22 cellular contexts compared by ENCODE assay signal in genomic region chr2:166126014-166126639, GRCh38. TPM values are rescaled to one million over a fixed set of nuclear protein-coding genes. Genes with fewer than 3 reads are reported as not detected.
A peak's percentile ranks its signal among the peaks of the same experiment; 100 is the strongest.
DNase-seq lines count a peak whose midpoint lies in the region; ATAC-seq and TF ChIP-seq lines count a peak whose summit lies in the region.
"Had no signal": no experiment of that assay in that cellular context is flagged by ENCODE, and none has a peak within 500 bp of the region (broad histone marks: within the 10 kb centered on the region; RNA-seq: fewer than 3 reads in every experiment).

No MANE protein-coding gene starts in this region.

- H2AFZ ChIP-seq in GM23338, result peak overlapping the region; percentile 35; the same call in 1 of the 2 replicates

- H3K9me3 ChIP-seq in left lung, result no peaks in the 10 kb centered on the region

- no peaks in the 10 kb centered on the region for H4K20me1 ChIP-seq in GM23338 (replicated peaks; ENCODE audit: insufficient read depth)

- no peaks in the 10 kb centered on the region for H3K9me3 Mint-ChIP-seq in GM23338
- H3K9me3 Mint-ChIP-seq: activated naive CD4-positive, alpha-beta T cell treated with anti-CD3 and anti-CD28 coated beads, Interleukin-2, amount 50 U/mL, for 72 hours; activated T-cell treated with anti-CD3 and anti-CD28 coated beads, Interleukin-2, amount 50 U/mL, for 4 hours; central memory CD8-positive, alpha-beta T cell; mesothelial cell of epicardium; stimulated activated effector memory CD8-positive, alpha-beta T cell treated with anti-CD3 and anti-CD28 coated beads, Interleukin-12 subunit alpha, Interleukin-12 subunit beta, amount 100 ng/mL, for 72 hours; type B pancreatic cell had no signal

- H3K4me3 Mint-ChIP-seq in GM23338, result no peak overlapping the region
- H3K4me3 Mint-ChIP-seq: activated T-cell treated with anti-CD3 and anti-CD28 coated beads, Interleukin-2, amount 50 U/mL, for 4 hours; central memory CD8-positive, alpha-beta T cell; mesothelial cell of epicardium; stimulated activated effector memory CD8-positive, alpha-beta T cell treated with anti-CD3 and anti-CD28 coated beads, Interleukin-12 subunit alpha, Interleukin-12 subunit beta, amount 100 ng/mL, for 72 hours had no signal

- H3K4me2 ChIP-seq in GM23338, result peak overlapping the region; percentile 73

- H3K36me3 ChIP-seq in GM23338 (ENCODE audit: insufficient read depth) (no peaks in the 10 kb centered on the region), left lung (no peaks in the 10 kb centered on the region)

- H3K79me2 ChIP-seq in GM23338 (replicated peaks; ENCODE audit: insufficient read depth), result no peaks in the 10 kb centered on the region

- H3K9me2 ChIP-seq in GM23338 (ENCODE audit: insufficient read depth), result no peaks in the 10 kb centered on the region

- H3F3A ChIP-seq in GM23338 (replicated peaks; ENCODE audit: low read depth), result no peaks in the 10 kb centered on the region

- DNase-seq in AG04449 (ENCODE audit: low read depth, low spot score), result peak; percentile 10
- DNase-seq in GM23338 (ENCODE audit: low spot score), result no peak
- peak; percentile 66 to 68 for DNase-seq in cardiac fibroblast (ENCODE audit: low read depth in 2 of 2)
- DNase-seq in left lung, result no peak
- no peak for DNase-seq in GDM1 (lab: John Stamatoyannopoulos, UW)
- DNase-seq in NCI-H524 (lab: John Stamatoyannopoulos, UW), result no peak
- DNase-seq: activated CD4-positive, alpha-beta T cell treated with anti-CD3 and anti-CD28 coated beads, Interleukin-2, amount 50 U/mL, for 1 hour; activated T-cell treated with anti-CD3 and anti-CD28 coated beads, Interleukin-2, amount 50 U/mL, for 4 hours; islet precursor cell; Kasumi-1; NCI-H146; NCI-H526 treated with DMSO at 0.1 percent for 48 hours had no signal

- H3K27ac ChIP-seq in GM23338 (ENCODE audit: low read depth) (no peak overlapping the region), left lung (peak overlapping the region; percentile 29 to 73)
- H3K27ac ChIP-seq: skin epidermis had no signal

- CTCF ChIA-PET in AG04449 (lab: Yijun Ruan, JAX), result interaction anchor here (1.1 to 6.3 kb wide), 4 partner anchors 13 to 172 kb away, joined by 3 to 97 read pairs (median 30); partner anchors contain the start of gene TTC21B

- peak overlapping the region; percentile 17; the same call in 1 of the 2 replicates for H3K27ac Mint-ChIP-seq in GM23338
- H3K27ac Mint-ChIP-seq: activated naive CD4-positive, alpha-beta T cell treated with anti-CD3 and anti-CD28 coated beads, Interleukin-2, amount 50 U/mL, for 72 hours; mesothelial cell of epicardium; stimulated activated effector memory CD8-positive, alpha-beta T cell treated with anti-CD3 and anti-CD28 coated beads, Interleukin-12 subunit alpha, Interleukin-12 subunit beta, amount 100 ng/mL, for 72 hours; type B pancreatic cell had no signal

- TF ChIP-seq CTCF in AG04449 (IDR thresholded peaks at IDR 0.05; ENCODE audit: insufficient read depth, low read length, missing control alignments) (no peak), GM23338 (conservative IDR thresholded peaks at IDR 0.05; ENCODE audit: low read depth in 2 of 2) (no peak), cardiac fibroblast (IDR thresholded peaks at IDR 0.05; ENCODE audit: low read depth, low read length) (no peak), left lung (IDR thresholded peaks at IDR 0.05) (no peak)

- H3K27me3 Mint-ChIP-seq in GM23338 (ENCODE audit: insufficient read depth, low read depth, poor library complexity), result peaks cover 3% of the 10 kb centered on the region

- intact Hi-C loops in left lung (cut with DNase I), result loop anchor here in 1 of 2 donors (5.0 kb wide), 1 partner anchor 69 kb away; no protein-coding TSS in a partner anchor

- no peak overlapping the region for H3K4me3 ChIP-seq in AG04449 (ENCODE audit: low read depth, low read length)
- H3K4me3 ChIP-seq in GM23338, result no peak overlapping the region
- no peak overlapping the region for H3K4me3 ChIP-seq in cardiac fibroblast (replicated peaks in 1 of 2; ENCODE audit: low read depth in 2 of 2, low read length in 2 of 2)
- H3K4me3 ChIP-seq in left lung, result peak overlapping the region in 1 of 2 donors; percentile 30
- H3K4me3 ChIP-seq: skin epidermis had no signal

- no peak for ATAC-seq in GM23338
- ATAC-seq in left lung, result peak; percentile 75
- ATAC-seq in GM21390 (IDR thresholded peaks at IDR 0.05; ENCODE audit: unreplicated experiment), result no peak
- no peak for ATAC-seq in HG02884 (IDR thresholded peaks at IDR 0.05; ENCODE audit: unreplicated experiment)
- ATAC-seq: activated naive CD4-positive, alpha-beta T cell treated with anti-CD3 and anti-CD28 coated beads, Interleukin-2, amount 50 U/mL, for 72 hours; activated T-cell treated with anti-CD3 and anti-CD28 coated beads, Interleukin-2, amount 50 U/mL, for 4 hours; Panc1; SK-N-SH treated with all-trans-retinoic acid at 6 μM for 48 hours; stimulated activated effector memory CD8-positive, alpha-beta T cell treated with anti-CD3 and anti-CD28 coated beads, Interleukin-12 subunit alpha, Interleukin-12 subunit beta, amount 100 ng/mL, for 72 hours had no signal

- H3K36me3 Mint-ChIP-seq in GM23338 (ENCODE audit: low read depth), result no peaks in the 10 kb centered on the region
- H3K36me3 Mint-ChIP-seq: activated naive CD4-positive, alpha-beta T cell treated with anti-CD3 and anti-CD28 coated beads, Interleukin-2, amount 50 U/mL, for 72 hours; mesothelial cell of epicardium; stimulated activated effector memory CD8-positive, alpha-beta T cell treated with anti-CD3 and anti-CD28 coated beads, Interleukin-12 subunit alpha, Interleukin-12 subunit beta, amount 100 ng/mL, for 72 hours; type B pancreatic cell had no signal

- H3K4me1 Mint-ChIP-seq in GM23338, result peaks cover 31% of the 10 kb centered on the region

- POLR2A ChIA-PET in AG04449 (lab: Yijun Ruan, JAX), result no interaction called here

- H3K4me1 ChIP-seq in GM23338 (ENCODE audit: insufficient read depth) (peaks cover 28% of the 10 kb centered on the region), left lung (no peaks in the 10 kb centered on the region)

- H3K27me3 ChIP-seq in GM23338 (ENCODE audit: insufficient read depth) (no peaks in the 10 kb centered on the region), left lung (no peaks in the 10 kb centered on the region)

TF ChIP-seq in GM23338, 12 proteins besides CTCF, POLR2A, EP300 and RAD21 (continues in another document):
- no peak for TF ChIP-seq ZNF462 (CRISPR knock-in tag; IDR thresholded peaks at IDR 0.05)

RNA-seq across cellular contexts. Expression of gene SCN1A, which starts 1.7 kb away (rescaled TPM):
- 1.2 and 2.1 TPM in 2 replicates for total RNA-seq in GM23338 (2014; rRNA removed; shearing (Covaris generic))
- polyA plus RNA-seq in GM23338 (2016; fragmentation: Nextera tagmentation; extraction: Ambion mirVana), result 0.92 and 1.3 TPM in 2 replicates
- 10 to 100 TPM in 1 of 2 donors, 1 to 10 TPM in 1; 7.1 to 18.0 TPM for total RNA-seq in left lung
- total RNA-seq: activated naive CD4-positive, alpha-beta T cell treated with anti-CD3 and anti-CD28 coated beads, Interleukin-2, amount 50 U/mL, for 72 hours; activated T-cell treated with anti-CD3 and anti-CD28 coated beads, Interleukin-2, amount 50 U/mL, for 4 hours had no signal

Comparison
In these comparisons a context has a peak if more than half of its experiments do, and no peak if none do; other contexts are left out.
1. DNase-seq: peak in AG04449 (single experiment) and cardiac fibroblast (2 of 2); none in GM23338 (single experiment), left lung (0 of 2), GDM1 (single experiment) and NCI-H524 (0 of 2).